In genomic region chr14:76917759-76918175, GRCh38 we compare ENCODE assay signal across 8 cellular contexts.
DNase-seq lines count a peak whose midpoint lies in the region; ATAC-seq and TF ChIP-seq lines count a peak whose summit lies in the region.

No MANE protein-coding gene starts in this region.

- H3K9me3 ChIP-seq in body of pancreas (no peaks in the 10 kb centered on the region), muscle layer of colon (ENCODE audit: low read length) (no peaks in the 10 kb centered on the region)

- H3K27me3 Mint-ChIP-seq in activated CD8-positive, alpha-beta memory T cell treated with anti-CD3 and anti-CD28 coated beads, Interleukin-2, amount 10 ng/mL, durations not matched to agents 7 days and 5 days = no peaks in the 10 kb centered on the region

- in situ Hi-C loops in GM13977 (cut with MboI; ENCODE audit: low pct_unique_long_range_greater_than_20kb, low sequenced_read_pairs, unreplicated experiment) = loop anchor here (10.0 kb wide), 1 partner anchor 137 kb away; no protein-coding TSS in a partner anchor

- H3K4me1 Mint-ChIP-seq in activated CD8-positive, alpha-beta memory T cell treated with anti-CD3 and anti-CD28 coated beads, Interleukin-2, amount 10 ng/mL, durations not matched to agents 7 days and 5 days = peaks cover 21% of the 10 kb centered on the region

- H3K9me3 Mint-ChIP-seq in activated CD8-positive, alpha-beta memory T cell treated with anti-CD3 and anti-CD28 coated beads, Interleukin-2, amount 10 ng/mL, durations not matched to agents 7 days and 5 days (ENCODE audit: low read depth) = no peaks in the 10 kb centered on the region

- no peak overlapping the region for H3K4me3 Mint-ChIP-seq in activated CD8-positive, alpha-beta memory T cell treated with anti-CD3 and anti-CD28 coated beads, Interleukin-2, amount 10 ng/mL, durations not matched to agents 7 days and 5 days

- no peak for TF ChIP-seq CTCF in 22Rv1 (IDR thresholded peaks at IDR 0.05)
- TF ChIP-seq CTCF in body of pancreas (IDR thresholded peaks at IDR 0.05) = no peak
- TF ChIP-seq CTCF in GM13977 (IDR thresholded peaks at IDR 0.05; ENCODE audit: extremely low read depth, insufficient read depth, missing control alignments) = no peak

- H3K4me3 ChIP-seq in body of pancreas (no peak overlapping the region), muscle layer of colon (ENCODE audit: low read depth in 1 of 2, low read length in 2 of 2) (peak overlapping the region in 1 of 2 donors; percentile 9)

- H3K27me3 ChIP-seq in body of pancreas (no peaks in the 10 kb centered on the region), muscle layer of colon (ENCODE audit: control insufficient read depth in 1 of 2, insufficient read depth in 2 of 2, low read length in 2 of 2) (no peaks in the 10 kb centered on the region)

- WGBS in body of pancreas, 2 donors = 0 to 18% methylated on average over 1 to 4 of the region's 4 CpGs

- DNase-seq in NCI-H1092 treated with DMSO at 0.1 percent for 48 hours (lab: John Stamatoyannopoulos, UW) (peak; percentile 85), body of pancreas (peak; percentile 65 to 86 (median 78)), iPS-NIHi11 (ENCODE audit: low spot score) (no peak), GM13977 (ENCODE audit: low spot score) (no peak)
- no peak for DNase-seq in activated CD8-positive, alpha-beta memory T cell treated with anti-CD3 and anti-CD28 coated beads, Interleukin-2, amount 10 ng/mL, durations not matched to agents 7 days and 5 days

- H3K9ac ChIP-seq in muscle layer of colon (ENCODE audit: low read length) = peak overlapping the region; percentile 12

- no peaks in the 10 kb centered on the region for H3K36me3 ChIP-seq in body of pancreas (replicated peaks in 1 of 2; ENCODE audit: insufficient read depth in 1 of 2, low read depth in 2 of 2)
- H3K36me3 ChIP-seq in muscle layer of colon (ENCODE audit: insufficient read depth, low read length) = no peaks in the 10 kb centered on the region

- H3K27ac ChIP-seq in 22Rv1 (peak overlapping the region; percentile 77), body of pancreas (peak overlapping the region; percentile 91 to 95 (median 93)), muscle layer of colon (ENCODE audit: low read depth, low read length) (peak overlapping the region; percentile 93)

- H3K27ac Mint-ChIP-seq in activated CD8-positive, alpha-beta memory T cell treated with anti-CD3 and anti-CD28 coated beads, Interleukin-2, amount 10 ng/mL, durations not matched to agents 7 days and 5 days = no peak overlapping the region

- CTCF ChIA-PET in activated CD8-positive, alpha-beta memory T cell treated with anti-CD3 and anti-CD28 coated beads, Interleukin-2, amount 10 ng/mL, durations not matched to agents 7 days and 5 days (lab: Charles Lee) = interaction anchor here (1.1 to 14.2 kb wide), 11 partner anchors 8 to 152 kb away, joined by 3 to 221 read pairs (median 5); no protein-coding TSS in a partner anchor

- H3K4me1 ChIP-seq in body of pancreas (peaks cover 59% of the 10 kb centered on the region), muscle layer of colon (ENCODE audit: insufficient read depth, low read length) (peaks cover 57% of the 10 kb centered on the region)

- no peaks in the 10 kb centered on the region for H3K36me3 Mint-ChIP-seq in activated CD8-positive, alpha-beta memory T cell treated with anti-CD3 and anti-CD28 coated beads, Interleukin-2, amount 10 ng/mL, durations not matched to agents 7 days and 5 days

- TF ChIP-seq POLR2A in body of pancreas (IDR thresholded peaks at IDR 0.05) = no peak

- peak; percentile 6 for ATAC-seq in body of pancreas
- ATAC-seq in activated CD8-positive, alpha-beta memory T cell treated with anti-CD3 and anti-CD28 coated beads, Interleukin-2, amount 10 ng/mL, durations not matched to agents 7 days and 5 days = no peak
- no peak for ATAC-seq in HG03045 (IDR thresholded peaks at IDR 0.05; ENCODE audit: unreplicated experiment)

- intact Hi-C loops in body of pancreas (cut with DNase I) = loop anchor here (10.0 kb wide), 1 partner anchor 147 kb away; no protein-coding TSS in a partner anchor

Comparison
In these comparisons a context has a peak if more than half of its experiments do, and no peak if none do; other contexts are left out.
1. DNase-seq: peak in NCI-H1092 treated with DMSO at 0.1 percent for 48 hours (single experiment) and body of pancreas (4 of 4); none in activated CD8-positive, alpha-beta memory T cell treated with anti-CD3 and anti-CD28 coated beads, Interleukin-2, amount 10 ng/mL, durations not matched to agents 7 days and 5 days (single experiment), iPS-NIHi11 (single experiment) and GM13977 (single experiment).
2. Peak in every context shown above with its lines, with median percentiles within 50 percentile points of each other: H3K27ac ChIP-seq.